ENCODE assay signal across 1 cellular context in the genomic region with DNA sequence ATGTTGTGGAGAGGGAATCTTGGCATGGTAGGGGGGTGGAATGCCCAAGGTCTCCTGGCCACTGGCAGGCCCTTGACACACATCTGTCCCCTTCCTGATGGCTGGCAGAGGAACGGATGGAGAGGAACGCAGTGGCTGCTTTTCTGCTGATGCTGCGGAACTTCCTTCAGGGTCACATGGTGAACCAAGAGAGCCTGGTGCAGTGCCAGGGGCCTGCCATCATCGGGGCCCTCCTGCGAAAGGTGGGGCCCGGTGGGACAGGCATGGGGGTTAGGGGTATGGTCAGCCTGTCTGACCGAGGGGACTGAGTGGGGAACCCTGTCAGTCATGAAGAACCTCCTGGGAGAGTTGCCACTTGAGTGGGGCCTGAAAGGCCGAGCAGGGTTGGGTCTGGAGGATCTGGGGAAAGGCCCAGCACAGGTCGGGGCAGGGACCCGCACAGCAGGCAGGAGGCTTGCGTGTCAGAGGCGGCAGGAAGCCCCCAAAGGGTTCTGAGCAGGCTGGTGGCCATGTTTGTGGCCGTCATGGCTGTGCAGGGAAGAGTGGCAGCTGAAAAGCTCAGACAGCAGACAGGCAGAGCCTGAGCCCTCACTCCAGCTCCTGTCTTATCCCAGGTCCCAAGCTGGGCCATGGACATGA.
TF ChIP-seq lines count a peak whose summit lies in the region.

No MANE protein-coding gene starts in this region.

TF ChIP-seq in K562, 482 proteins besides CTCF, POLR2A, EP300 and RAD21 (continues in another document):
- TF ChIP-seq ETS2 (tag; IDR thresholded peaks at IDR 0.05; ENCODE audit: borderline replicate concordance, poor library complexity, severe bottlenecking) (no peak), MCM7 (IDR thresholded peaks at IDR 0.05) (no peak), POLR2G (IDR thresholded peaks at IDR 0.05; ENCODE audit: low read depth, low read length) (peak; percentile 58; the same call in 1 of the 2 replicates), YY1 (IDR thresholded peaks at IDR 0.05; ENCODE audit: borderline replicate concordance in 1 of 3, control insufficient read depth in 1 of 3, extremely low read depth in 1 of 3, insufficient read depth in 3 of 3, insufficient read length in 1 of 3, insufficient replicate concordance in 2 of 3, low read depth in 1 of 3, low read length in 2 of 3) (peak in 1 of 3 experiments; percentile 4), NFIC (IDR thresholded peaks at IDR 0.05) (no peak), NCOA6 (IDR thresholded peaks at IDR 0.05) (no peak), HES1 (IDR thresholded peaks at IDR 0.05; ENCODE audit: low read depth) (no peak), COPS2 (conservative IDR thresholded peaks at IDR 0.05) (no peak), ASH1L (IDR thresholded peaks at IDR 0.05; ENCODE audit: borderline replicate concordance, low read depth, partially characterized antibody) (no peak), SNRNP70 (optimal IDR thresholded peaks at IDR 0.05; ENCODE audit: low read depth, low read length) (peak; percentile 26), PURB (CRISPR knock-in tag; IDR thresholded peaks at IDR 0.05; ENCODE audit: low read depth) (no peak), GATA2 (CRISPR knock-in tag; IDR thresholded peaks at IDR 0.05) (no peak), TEAD2 (tag; IDR thresholded peaks at IDR 0.05) (no peak), MAZ (CRISPR knock-in tag; conservative IDR thresholded peaks at IDR 0.05 in 1 of 2, IDR thresholded peaks at IDR 0.05 in 1 of 2) (no peak), ZC3H8 (IDR thresholded peaks at IDR 0.05) (no peak), MGA (IDR thresholded peaks at IDR 0.05) (no peak), ZBTB33 (CRISPR knock-in tag; IDR thresholded peaks at IDR 0.05) (no peak), ZNF316 (IDR thresholded peaks at IDR 0.05) (peak; percentile 83), CXXC5 (CRISPR knock-in tag; IDR thresholded peaks at IDR 0.05) (no peak), TCFL5 (CRISPR knock-in tag; conservative IDR thresholded peaks at IDR 0.05) (no peak), SRSF1 (IDR thresholded peaks at IDR 0.05; ENCODE audit: low read depth, low read length) (no peak), POLR2H (tag; IDR thresholded peaks at IDR 0.05; ENCODE audit: low read depth) (no peak), ELF1 (tag; IDR thresholded peaks at IDR 0.05) (no peak), CHD1 (IDR thresholded peaks at IDR 0.05; ENCODE audit: low read length) (no peak), ZNF79 (CRISPR knock-in tag; IDR thresholded peaks at IDR 0.05; ENCODE audit: low read depth) (no peak), TCF3 (CRISPR knock-in tag; IDR thresholded peaks at IDR 0.05) (no peak), MAFG (tag; conservative IDR thresholded peaks at IDR 0.05) (peak; percentile 44; the same call in 1 of the 2 replicates), MLX (CRISPR knock-in tag; conservative IDR thresholded peaks at IDR 0.05) (no peak), PTTG1 (tag; IDR thresholded peaks at IDR 0.05; ENCODE audit: low read depth) (no peak), FOS (IDR thresholded peaks at IDR 0.05; ENCODE audit: extremely low read depth, insufficient read length) (no peak), KAT7 (CRISPR knock-in tag; IDR thresholded peaks at IDR 0.05; ENCODE audit: borderline replicate concordance) (no peak), ZNF224 (CRISPR knock-in tag; IDR thresholded peaks at IDR 0.05) (0 out of 2 replicates have a peak, but pooled peaks have one; percentile 15), C11orf30 (IDR thresholded peaks at IDR 0.05; ENCODE audit: low read depth) (peak; percentile 69)
- TF ChIP-seq, protein P1, sequence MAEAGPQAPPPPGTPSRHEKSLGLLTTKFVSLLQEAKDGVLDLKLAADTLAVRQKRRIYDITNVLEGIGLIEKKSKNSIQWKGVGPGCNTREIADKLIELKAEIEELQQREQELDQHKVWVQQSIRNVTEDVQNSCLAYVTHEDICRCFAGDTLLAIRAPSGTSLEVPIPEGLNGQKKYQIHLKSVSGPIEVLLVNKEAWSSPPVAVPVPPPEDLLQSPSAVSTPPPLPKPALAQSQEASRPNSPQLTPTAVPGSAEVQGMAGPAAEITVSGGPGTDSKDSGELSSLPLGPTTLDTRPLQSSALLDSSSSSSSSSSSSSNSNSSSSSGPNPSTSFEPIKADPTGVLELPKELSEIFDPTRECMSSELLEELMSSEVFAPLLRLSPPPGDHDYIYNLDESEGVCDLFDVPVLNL (CRISPR knock-in tag; IDR thresholded peaks at IDR 0.05; ENCODE audit: low read depth), result no peak
- TF ChIP-seq, protein P2, sequence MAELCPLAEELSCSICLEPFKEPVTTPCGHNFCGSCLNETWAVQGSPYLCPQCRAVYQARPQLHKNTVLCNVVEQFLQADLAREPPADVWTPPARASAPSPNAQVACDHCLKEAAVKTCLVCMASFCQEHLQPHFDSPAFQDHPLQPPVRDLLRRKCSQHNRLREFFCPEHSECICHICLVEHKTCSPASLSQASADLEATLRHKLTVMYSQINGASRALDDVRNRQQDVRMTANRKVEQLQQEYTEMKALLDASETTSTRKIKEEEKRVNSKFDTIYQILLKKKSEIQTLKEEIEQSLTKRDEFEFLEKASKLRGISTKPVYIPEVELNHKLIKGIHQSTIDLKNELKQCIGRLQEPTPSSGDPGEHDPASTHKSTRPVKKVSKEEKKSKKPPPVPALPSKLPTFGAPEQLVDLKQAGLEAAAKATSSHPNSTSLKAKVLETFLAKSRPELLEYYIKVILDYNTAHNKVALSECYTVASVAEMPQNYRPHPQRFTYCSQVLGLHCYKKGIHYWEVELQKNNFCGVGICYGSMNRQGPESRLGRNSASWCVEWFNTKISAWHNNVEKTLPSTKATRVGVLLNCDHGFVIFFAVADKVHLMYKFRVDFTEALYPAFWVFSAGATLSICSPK (IDR thresholded peaks at IDR 0.05; ENCODE audit: borderline replicate concordance), result no peak
- TF ChIP-seq, protein P3, sequence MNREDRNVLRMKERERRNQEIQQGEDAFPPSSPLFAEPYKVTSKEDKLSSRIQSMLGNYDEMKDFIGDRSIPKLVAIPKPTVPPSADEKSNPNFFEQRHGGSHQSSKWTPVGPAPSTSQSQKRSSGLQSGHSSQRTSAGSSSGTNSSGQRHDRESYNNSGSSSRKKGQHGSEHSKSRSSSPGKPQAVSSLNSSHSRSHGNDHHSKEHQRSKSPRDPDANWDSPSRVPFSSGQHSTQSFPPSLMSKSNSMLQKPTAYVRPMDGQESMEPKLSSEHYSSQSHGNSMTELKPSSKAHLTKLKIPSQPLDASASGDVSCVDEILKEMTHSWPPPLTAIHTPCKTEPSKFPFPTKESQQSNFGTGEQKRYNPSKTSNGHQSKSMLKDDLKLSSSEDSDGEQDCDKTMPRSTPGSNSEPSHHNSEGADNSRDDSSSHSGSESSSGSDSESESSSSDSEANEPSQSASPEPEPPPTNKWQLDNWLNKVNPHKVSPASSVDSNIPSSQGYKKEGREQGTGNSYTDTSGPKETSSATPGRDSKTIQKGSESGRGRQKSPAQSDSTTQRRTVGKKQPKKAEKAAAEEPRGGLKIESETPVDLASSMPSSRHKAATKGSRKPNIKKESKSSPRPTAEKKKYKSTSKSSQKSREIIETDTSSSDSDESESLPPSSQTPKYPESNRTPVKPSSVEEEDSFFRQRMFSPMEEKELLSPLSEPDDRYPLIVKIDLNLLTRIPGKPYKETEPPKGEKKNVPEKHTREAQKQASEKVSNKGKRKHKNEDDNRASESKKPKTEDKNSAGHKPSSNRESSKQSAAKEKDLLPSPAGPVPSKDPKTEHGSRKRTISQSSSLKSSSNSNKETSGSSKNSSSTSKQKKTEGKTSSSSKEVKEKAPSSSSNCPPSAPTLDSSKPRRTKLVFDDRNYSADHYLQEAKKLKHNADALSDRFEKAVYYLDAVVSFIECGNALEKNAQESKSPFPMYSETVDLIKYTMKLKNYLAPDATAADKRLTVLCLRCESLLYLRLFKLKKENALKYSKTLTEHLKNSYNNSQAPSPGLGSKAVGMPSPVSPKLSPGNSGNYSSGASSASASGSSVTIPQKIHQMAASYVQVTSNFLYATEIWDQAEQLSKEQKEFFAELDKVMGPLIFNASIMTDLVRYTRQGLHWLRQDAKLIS (CRISPR knock-in tag; IDR thresholded peaks at IDR 0.05), result no peak
